Comparison of ENCODE assay signal across 21 cellular contexts in the genomic region with DNA sequence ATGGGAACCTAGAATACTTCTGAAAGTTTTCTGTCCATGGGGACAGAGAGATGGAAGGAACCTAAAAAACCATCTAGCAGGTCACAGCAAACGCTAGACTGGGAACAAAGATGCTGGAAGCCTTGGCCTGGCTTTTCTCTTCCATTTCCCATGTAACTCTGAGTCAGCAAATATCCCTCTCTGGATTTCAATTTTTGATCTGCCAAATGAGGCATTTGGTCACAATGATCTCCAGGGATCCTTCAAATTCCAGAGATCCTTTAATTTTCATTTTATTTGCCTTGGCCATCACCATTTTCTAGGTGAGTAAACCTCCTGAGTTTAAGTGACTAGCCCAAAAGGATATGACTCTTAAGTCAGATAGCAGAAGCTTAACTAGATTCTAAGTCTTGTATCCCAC. TPM values are rescaled to one million over a fixed set of nuclear protein-coding genes. Genes with fewer than 3 reads are reported as not detected.
DNase-seq lines count a peak whose midpoint lies in the region; ATAC-seq, FAIRE-seq and TF ChIP-seq lines count a peak whose summit lies in the region.
"Had no signal": no experiment of that assay in that cellular context is flagged by ENCODE, and none has a peak within 500 bp of the region (broad histone marks: within the 10 kb centered on the region; RNA-seq: fewer than 3 reads in every experiment).

No MANE protein-coding gene starts in this region.

- no peak overlapping the region for H2BK12ac ChIP-seq in H1 (ENCODE audit: low read depth, low read length)

- H4K20me1 ChIP-seq in H1 (replicated peaks in 1 of 2; ENCODE audit: control insufficient read depth in 1 of 2, insufficient read depth in 2 of 2, low read length in 2 of 2) (no peaks in the 10 kb centered on the region), osteoblast (ENCODE audit: insufficient read depth, low read length) (no peaks in the 10 kb centered on the region)

- no peak overlapping the region for H3K4me3 Mint-ChIP-seq in HFFc6
- H3K4me3 Mint-ChIP-seq in activated T-cell treated with anti-CD3 and anti-CD28 coated beads, Interleukin-2, amount 50 U/mL, for 72 hours = no peak overlapping the region
- H3K4me3 Mint-ChIP-seq: CD4-positive, alpha-beta memory T cell had no signal

- H3K36me3 ChIP-seq in H1 (ENCODE audit: control insufficient read depth in 2 of 4, insufficient read depth in 4 of 4, low read length in 3 of 4) (no peaks in the 10 kb centered on the region), osteoblast (ENCODE audit: insufficient read depth, low read length) (no peaks in the 10 kb centered on the region)
- H3K36me3 ChIP-seq: HAP-1 had no signal

- peaks cover 5% of the 10 kb centered on the region; the same call in 1 of the 2 replicates for H3K9me3 Mint-ChIP-seq in HFFc6
- H3K9me3 Mint-ChIP-seq in activated T-cell treated with anti-CD3 and anti-CD28 coated beads, Interleukin-2, amount 50 U/mL, for 72 hours = peaks cover 0 to 5% of the 10 kb centered on the region in 2 donors

- TF ChIP-seq EP300 in A549 (IDR thresholded peaks at IDR 0.05) (no peak), H1 (IDR thresholded peaks at IDR 0.05; ENCODE audit: borderline replicate concordance in 1 of 2, low read depth in 2 of 2, low read length in 2 of 2) (no peak)

- H3K23me2 ChIP-seq in H1 (ENCODE audit: low read depth, low read length) = no peaks in the 10 kb centered on the region

- H3K4me3 ChIP-seq in A549 (no peak overlapping the region), H1 (ENCODE audit: extremely low read depth in 1 of 4, insufficient read depth in 2 of 4, low read depth in 3 of 4, low read length in 4 of 4) (no peak overlapping the region), osteoblast (ENCODE audit: insufficient read depth, low read length) (no peak overlapping the region)
- H3K4me3 ChIP-seq: GM23248, HAP-1 had no signal

- H3K14ac ChIP-seq in H1 (ENCODE audit: insufficient read length) = no peak overlapping the region

- peak overlapping the region; percentile 35; the same call in 1 of the 2 replicates for H3K27ac Mint-ChIP-seq in HFFc6
- H3K27ac Mint-ChIP-seq in activated T-cell treated with anti-CD3 and anti-CD28 coated beads, Interleukin-2, amount 50 U/mL, for 72 hours = no peak overlapping the region
- H3K27ac Mint-ChIP-seq: CD4-positive, alpha-beta memory T cell had no signal

- TF ChIP-seq POLR2A in A549 (IDR thresholded peaks at IDR 0.05; ENCODE audit: low read length) (no peak), H1 (IDR thresholded peaks at IDR 0.05; ENCODE audit: control extremely low read depth in 1 of 2, low read depth in 2 of 2, low read length in 2 of 2) (no peak)

- H3K79me1 ChIP-seq in H1 (ENCODE audit: low read depth, low read length) = no peaks in the 10 kb centered on the region

- no peaks in the 10 kb centered on the region for H3K79me2 ChIP-seq in H1 (ENCODE audit: control insufficient read depth in 1 of 2, insufficient read depth in 2 of 2, low read length in 2 of 2)
- no peaks in the 10 kb centered on the region for H3K79me2 ChIP-seq in osteoblast (ENCODE audit: insufficient read depth, low read length)

- no peak overlapping the region for H3K9ac ChIP-seq in H1 (replicated peaks in 1 of 4; ENCODE audit: extremely low read depth in 1 of 4, low read depth in 3 of 4, low read length in 3 of 4)
- H3K9ac ChIP-seq: GM23248 had no signal

- H2BK5ac ChIP-seq in H1 (ENCODE audit: low read depth, low read length) = no peak overlapping the region

- intact Hi-C loops in Right ventricle myocardium superior (cut with DNase I) = no loop called here

- H3K4me2 ChIP-seq in A549 = no peak overlapping the region
- no peak overlapping the region for H3K4me2 ChIP-seq in H1 (ENCODE audit: insufficient read depth in 1 of 2, low read depth in 2 of 2, low read length in 2 of 2)
- no peak overlapping the region for H3K4me2 ChIP-seq in osteoblast (ENCODE audit: insufficient read depth, low read length)

- H3K27ac ChIP-seq in A549 (no peak overlapping the region), H1 (ENCODE audit: low read depth, low read length) (no peak overlapping the region), osteoblast (ENCODE audit: low read depth, low read length) (no peak overlapping the region)
- H3K27ac ChIP-seq: GM23248 had no signal

- H3K27me3 ChIP-seq in H1 (replicated peaks in 1 of 4; ENCODE audit: control insufficient read depth in 3 of 4, extremely low read depth in 1 of 4, insufficient read depth in 3 of 4, low read length in 3 of 4) (no peaks in the 10 kb centered on the region), osteoblast (ENCODE audit: insufficient read depth, low read length) (no peaks in the 10 kb centered on the region)

- 81% methylated on average over 1 of the region's 1 CpG for WGBS in A549 (ENCODE audit: missing lambda C conversion rate)
- WGBS in H1 (ENCODE audit: extremely low coverage in 1 of 2, insufficient coverage in 1 of 2, insufficient read length in 1 of 2, insufficient replicate concordance in 2 of 2, low coverage in 1 of 2, low lambda C conversion rate in 2 of 2, missing lambda C conversion rate in 1 of 2), 2 experiments = 88% methylated on average over 1 of the region's 1 CpG; no CpG with 5 or more reads in 1 of the 2 experiments

- no peaks in the 10 kb centered on the region for H3K4me1 ChIP-seq in A549
- no peaks in the 10 kb centered on the region for H3K4me1 ChIP-seq in H1 (replicated peaks in 1 of 4; ENCODE audit: control insufficient read depth in 3 of 4, insufficient read depth in 4 of 4, low read length in 3 of 4)
- no peaks in the 10 kb centered on the region for H3K4me1 ChIP-seq in osteoblast (ENCODE audit: insufficient read depth, low read length)
- H3K4me1 ChIP-seq: HAP-1 had no signal

- no peak overlapping the region for H2AK5ac ChIP-seq in H1 (ENCODE audit: low read depth, low read length)

- H3K23ac ChIP-seq in H1 (ENCODE audit: insufficient read length) = no peak overlapping the region

- no peak for FAIRE-seq in A549 (lab: Jason Lieb, UNC)
- no peak for FAIRE-seq in H1 (lab: Jason Lieb, UNC)
- FAIRE-seq in GM19239 (lab: Jason Lieb, UNC) = no peak
- FAIRE-seq: G401.6, GM12892 had no signal

- no peak overlapping the region for H4K8ac ChIP-seq in H1 (ENCODE audit: extremely low read depth, insufficient read depth, low read length)

- no peak overlapping the region for H3K56ac ChIP-seq in H1 (replicated peaks; ENCODE audit: insufficient read length, low read depth, low read length)

- H2BK15ac ChIP-seq in H1 (ENCODE audit: low read length) = no peak overlapping the region

- H3K4me1 Mint-ChIP-seq in HFFc6 (ENCODE audit: low read depth) = peaks cover 29% of the 10 kb centered on the region
- H3K4me1 Mint-ChIP-seq in activated T-cell treated with anti-CD3 and anti-CD28 coated beads, Interleukin-2, amount 50 U/mL, for 72 hours (ENCODE audit: low read depth) = no peaks in the 10 kb centered on the region
- H3K4me1 Mint-ChIP-seq: CD4-positive, alpha-beta memory T cell had no signal

- H3K9me3 ChIP-seq in A549 = no peaks in the 10 kb centered on the region
- H3K9me3 ChIP-seq in H1 (ENCODE audit: insufficient read depth in 2 of 2, low read depth in 1 of 2, low read length in 1 of 2) = no peaks in the 10 kb centered on the region; a peak in 1 of 4 replicates
- H3K9me3 ChIP-seq in osteoblast (ENCODE audit: low read depth, low read length) = no peaks in the 10 kb centered on the region
- H3K9me3 ChIP-seq: HAP-1 had no signal

- no peak for DNase-seq in A549 (ENCODE audit: low read depth in 1 of 2, low spot score in 1 of 2)
- no peak for DNase-seq in HFFc6
- no peak for DNase-seq in H1 (ENCODE audit: low read depth in 1 of 2, low spot score in 2 of 2)
- DNase-seq in osteoblast (ENCODE audit: insufficient read length, low spot score, missing footprints) = peak; percentile 73
- DNase-seq in GM19239 (ENCODE audit: insufficient read length, low spot score) = no peak
- no peak for DNase-seq in activated T-cell treated with anti-CD3 and anti-CD28 coated beads, Interleukin-2, amount 50 U/mL, for 72 hours
- no peak for DNase-seq in Right ventricle myocardium superior
- DNase-seq: 8988T; C1 segment of cervical spinal cord; Calu3; CD4-positive, alpha-beta memory T cell; COR-L47; DMS53; DMS79 treated with DMSO at 0.1 percent for 48 hours had no signal

- peaks cover 49% of the 10 kb centered on the region for H3K36me3 Mint-ChIP-seq in HFFc6 (ENCODE audit: low read depth)
- H3K36me3 Mint-ChIP-seq in activated T-cell treated with anti-CD3 and anti-CD28 coated beads, Interleukin-2, amount 50 U/mL, for 72 hours (ENCODE audit: insufficient read depth in 2 of 2) = peaks cover 0 to 2% of the 10 kb centered on the region in 2 donors
- H3K36me3 Mint-ChIP-seq: CD4-positive, alpha-beta memory T cell had no signal

- H2BK120ac ChIP-seq in H1 (replicated peaks; ENCODE audit: low read depth, low read length) = no peak overlapping the region

- no peak overlapping the region for H3K18ac ChIP-seq in H1 (ENCODE audit: extremely low read depth, low read length)

- CTCF ChIA-PET in A549 (lab: Yijun Ruan, JAX) (no interaction called here), H1 (lab: Charles Lee; ENCODE audit: partially characterized antibody) (interaction anchor here (1.2 to 1.5 kb wide), 3 partner anchors 25 to 236 kb away, joined by 3 read pairs; no protein-coding TSS in a partner anchor)

- no peak overlapping the region for H3K4ac ChIP-seq in H1 (replicated peaks; ENCODE audit: insufficient read length, low read depth, low read length)

- POLR2A ChIA-PET in A549 (lab: Yijun Ruan, JAX) (no interaction called here), H1 (lab: Charles Lee; ENCODE audit: partially characterized antibody) (interaction anchor here (1.3 kb wide), 1 partner anchor 13 kb away, joined by 4 read pairs; no protein-coding TSS in a partner anchor)

- ATAC-seq in A549 (no peak), Right ventricle myocardium superior (ENCODE audit: poor library complexity) (no peak)
- no peak for ATAC-seq in activated T-cell treated with anti-CD3 and anti-CD28 coated beads, Interleukin-2, amount 50 U/mL, for 72 hours (replicated peaks in 1 of 2)

- no peak overlapping the region for H2BK20ac ChIP-seq in H1 (ENCODE audit: low read length)

- no peak for TF ChIP-seq RAD21 in A549 (conservative IDR thresholded peaks at IDR 0.05 in 1 of 2, IDR thresholded peaks at IDR 0.05 in 1 of 2)
- no peak for TF ChIP-seq RAD21 in H1 (IDR thresholded peaks at IDR 0.05 in 1 of 2, conservative IDR thresholded peaks at IDR 0.05 in 1 of 2; ENCODE audit: low read depth in 2 of 2, low read length in 2 of 2)

- no peak overlapping the region for H4K5ac ChIP-seq in H1 (ENCODE audit: insufficient read length, low read depth, low read length)

- peaks cover 5% of the 10 kb centered on the region for H3K27me3 Mint-ChIP-seq in HFFc6 (ENCODE audit: insufficient read depth)
- H3K27me3 Mint-ChIP-seq in activated T-cell treated with anti-CD3 and anti-CD28 coated beads, Interleukin-2, amount 50 U/mL, for 72 hours (ENCODE audit: low read depth) = no peaks in the 10 kb centered on the region
- H3K27me3 Mint-ChIP-seq: CD4-positive, alpha-beta memory T cell had no signal

- no peak overlapping the region for H4K91ac ChIP-seq in H1 (replicated peaks; ENCODE audit: insufficient read length, low read length)

- TF ChIP-seq CTCF in A549 (IDR thresholded peaks at IDR 0.05) (no peak), HFFc6 (IDR thresholded peaks at IDR 0.05) (no peak), H1 (IDR thresholded peaks at IDR 0.05; ENCODE audit: control extremely low read depth in 1 of 3, insufficient read depth in 1 of 3, low read depth in 1 of 3, low read length in 3 of 3) (no peak), osteoblast (IDR thresholded peaks at IDR 0.05; ENCODE audit: extremely low read depth, low read depth, low read length) (no peak)

- H2AFZ ChIP-seq in H1 (ENCODE audit: low read length) (no peak overlapping the region), osteoblast (ENCODE audit: low read length) (no peak overlapping the region)
- H2AFZ ChIP-seq: GM23248 had no signal

RNA-seq across cellular contexts. Expression of gene RTP1, which starts 39.7 kb away (rescaled TPM):
- polyA plus RNA-seq in A549 (2011; rRNA removed) (not detected in 2 replicates), A549 (2017; fragmentation: RNase III; extraction: RNeasy Plus Mini Kit Qiagen cat#74134 plus additional on column Dnase treatment) (not detected in 3 replicates), H1 (2011; rRNA removed) (2.1 and 2.9 TPM in 2 replicates)
- not detected in 2 replicates for polyA plus RNA-seq in A549 (2012; cell fraction: cytosol; rRNA removed)
- polyA plus RNA-seq in A549 (2012; cell fraction: nucleus; rRNA removed) = not detected in 2 replicates
- polyA minus RNA-seq in A549 (2011; rRNA and poly(A)+ RNA removed) = not detected in 2 replicates
- total RNA-seq in HFFc6 (2021; fragmentation: NEBNext Ultra II Directional; extraction: Animal tissue kit (Norgen Biotek cat#: 25700)) = not detected
- 3.0 and 3.2 TPM in 2 replicates for total RNA-seq in H1 (2021; fragmentation: NEBNext Ultra II Directional; extraction: Animal tissue kit (Norgen Biotek cat#: 25700))
- polyA plus RNA-seq in H1 (2011; cell fraction: cytosol; rRNA removed) = 2.6 TPM
- 1.6 TPM for polyA plus RNA-seq in H1 (2011; cell fraction: nucleus; rRNA removed)
- 2.3 to 4.1 TPM (median 3.1 TPM) in 4 replicates for polyA plus RNA-seq in H1 (2012, experiment 1 of 2)
- polyA plus RNA-seq in H1 (2012, experiment 2 of 2) = 1.4 TPM
- 2.9 TPM for polyA plus RNA-seq in H1 (2013, experiment 1 of 2)
- 2.8 TPM for polyA plus RNA-seq in H1 (2013, experiment 2 of 2)
- polyA minus RNA-seq in H1 (2011; rRNA and poly(A)+ RNA removed) = 1.8 and 2.0 TPM in 2 replicates
- polyA minus RNA-seq in H1 (2011; cell fraction: cytosol; rRNA and poly(A)+ RNA removed) = 2.9 TPM
- 2.0 TPM for polyA minus RNA-seq in H1 (2011; cell fraction: nucleus; rRNA and poly(A)+ RNA removed)
- total RNA-seq in osteoblast (not detected in 2 replicates), Right ventricle myocardium superior (not detected)
- not detected for total RNA-seq in activated T-cell treated with anti-CD3 and anti-CD28 coated beads, Interleukin-2, amount 50 U/mL, for 72 hours
- total RNA-seq: A673; Calu3; CD4-positive, alpha-beta memory T cell; Daoy; GM23248 had no signal
- polyA plus RNA-seq: BJ; CD4-positive, alpha-beta memory T cell; GM23248 had no signal

RNA-seq across cellular contexts. Expression of gene MASP1, which starts 54.6 kb away (rescaled TPM):
- polyA plus RNA-seq in A549 (2011; rRNA removed) (0.11 and 0.18 TPM in 2 replicates), A549 (2017; fragmentation: RNase III; extraction: RNeasy Plus Mini Kit Qiagen cat#74134 plus additional on column Dnase treatment) (not detected in 3 replicates), H1 (2011; rRNA removed) (3.5 and 5.8 TPM in 2 replicates)
- not detected in 2 replicates for polyA plus RNA-seq in A549 (2012; cell fraction: cytosol; rRNA removed)
- 0.02 TPM in 1 of 2 replicates, not detected in the other for polyA plus RNA-seq in A549 (2012; cell fraction: nucleus; rRNA removed)
- polyA minus RNA-seq in A549 (2011; rRNA and poly(A)+ RNA removed) = 0.08 and 0.34 TPM in 2 replicates
- total RNA-seq in HFFc6 (2021; fragmentation: NEBNext Ultra II Directional; extraction: Animal tissue kit (Norgen Biotek cat#: 25700)) = 100 to 1,000 TPM in 3 of 6 experiments, 10 to 100 TPM in 3; 31.5 to 133 (median 101) TPM
- total RNA-seq in H1 (2021; fragmentation: NEBNext Ultra II Directional; extraction: Animal tissue kit (Norgen Biotek cat#: 25700)) = 2.7 and 3.2 TPM in 2 replicates
- polyA plus RNA-seq in H1 (2011; cell fraction: cytosol; rRNA removed) = 4.7 TPM
- 4.2 TPM for polyA plus RNA-seq in H1 (2011; cell fraction: nucleus; rRNA removed)
- 1.6 to 2.8 TPM (median 1.8 TPM) in 4 replicates for polyA plus RNA-seq in H1 (2012, experiment 1 of 2)
- polyA plus RNA-seq in H1 (2012, experiment 2 of 2) = 1.0 TPM
- 3.5 TPM for polyA plus RNA-seq in H1 (2013, experiment 1 of 2)
- 3.8 TPM for polyA plus RNA-seq in H1 (2013, experiment 2 of 2)
- 8.3 and 8.4 TPM in 2 replicates for polyA minus RNA-seq in H1 (2011; rRNA and poly(A)+ RNA removed)
- polyA minus RNA-seq in H1 (2011; cell fraction: cytosol; rRNA and poly(A)+ RNA removed) = 3.3 TPM
- 5.1 TPM for polyA minus RNA-seq in H1 (2011; cell fraction: nucleus; rRNA and poly(A)+ RNA removed)
- total RNA-seq in osteoblast (1.2 and 1.4 TPM in 2 replicates), Right ventricle myocardium superior (144 TPM)
- not detected for total RNA-seq in activated T-cell treated with anti-CD3 and anti-CD28 coated beads, Interleukin-2, amount 50 U/mL, for 72 hours
- total RNA-seq: A673; CD4-positive, alpha-beta memory T cell; Daoy had no signal
- polyA plus RNA-seq: CD4-positive, alpha-beta memory T cell had no signal

Comparison
In these comparisons a context has a peak if more than half of its experiments do, and no peak if none do; other contexts are left out.
1. Of the 18 proteins assayed by ChIP-seq in both H1 and A549: peak only in H1: none; only in A549: none; in both: MAFK; in neither: 17.